ENCODE assay signal across 9 cellular contexts in genomic region chr21:38807481-38807880, GRCh38. TPM values are rescaled to one million over a fixed set of nuclear protein-coding genes. Genes with fewer than 3 reads are reported as not detected.
DNase-seq lines count a peak whose midpoint lies in the region; ATAC-seq, FAIRE-seq and TF ChIP-seq lines count a peak whose summit lies in the region.
"Had no signal": no experiment of that assay in that cellular context is flagged by ENCODE, and none has a peak within 500 bp of the region (broad histone marks: within the 10 kb centered on the region; RNA-seq: fewer than 3 reads in every experiment).

No MANE protein-coding gene starts in this region.

- H3K27me3 ChIP-seq in bronchial epithelial cell (ENCODE audit: control insufficient read depth, insufficient read depth, low read length) (no peaks in the 10 kb centered on the region), mucosa of stomach (ENCODE audit: control insufficient read depth, insufficient read depth, low read length) (no peaks in the 10 kb centered on the region)

- no peaks in the 10 kb centered on the region for H3K9me3 ChIP-seq in mucosa of stomach (ENCODE audit: control insufficient read depth, low read length)

- H3K4me1 ChIP-seq in mucosa of stomach (ENCODE audit: control insufficient read depth, insufficient read depth, low read length) = peaks cover 41% of the 10 kb centered on the region

- DNase-seq in AG10803 (ENCODE audit: low read depth) = no peak
- DNase-seq in NCI-H1105 treated with DMSO at 0.1 percent for 48 hours (lab: John Stamatoyannopoulos, UW) = peak; percentile 90
- no peak for DNase-seq in bronchial epithelial cell (ENCODE audit: low read depth)
- DNase-seq in NOMO-1 treated with dmso at 0.1 percent for 144 hours (lab: John Stamatoyannopoulos, UW; ENCODE audit: unreplicated experiment) = no peak

- ATAC-seq in GM21825 (IDR thresholded peaks at IDR 0.05; ENCODE audit: unreplicated experiment) = no peak
- no peak for ATAC-seq in GM21529 (IDR thresholded peaks at IDR 0.05; ENCODE audit: unreplicated experiment)
- ATAC-seq in HG03521 (IDR thresholded peaks at IDR 0.05; ENCODE audit: unreplicated experiment) = no peak

- FAIRE-seq in bronchial epithelial cell (lab: Jason Lieb, UNC) = no peak
- FAIRE-seq: GM18507 had no signal

- peak overlapping the region; percentile 73 for H3K4me3 ChIP-seq in AG10803 (ENCODE audit: low read length)
- H3K4me3 ChIP-seq in bronchial epithelial cell (ENCODE audit: low read depth, low read length) = peak overlapping the region; percentile 86
- no peak overlapping the region for H3K4me3 ChIP-seq in mucosa of stomach (ENCODE audit: low read length)

- H3K36me3 ChIP-seq in bronchial epithelial cell (ENCODE audit: control insufficient read depth, insufficient read depth, low read length) (peaks cover 17% of the 10 kb centered on the region), mucosa of stomach (ENCODE audit: control insufficient read depth, insufficient read depth, low read length) (no peaks in the 10 kb centered on the region)

- peak overlapping the region; percentile 91 for H3K9ac ChIP-seq in mucosa of stomach (ENCODE audit: low read length)

- no peak for TF ChIP-seq CTCF in AG10803 (conservative IDR thresholded peaks at IDR 0.05; ENCODE audit: low read length)
- no peak for TF ChIP-seq CTCF in bronchial epithelial cell (IDR thresholded peaks at IDR 0.05; ENCODE audit: insufficient read depth, low read length, severe bottlenecking)

RNA-seq across cellular contexts. Expression of gene ETS2, which starts 1.8 kb away (rescaled TPM):
- total RNA-seq in bronchial epithelial cell = 144 and 153 TPM in 2 replicates
